19 cellular contexts compared by ENCODE assay signal in genomic region chr21:20721151-20721550, GRCh38.
"Had no signal": no experiment of that assay in that cellular context is flagged by ENCODE, and none has a peak within 500 bp of the region (broad histone marks: within the 10 kb centered on the region; RNA-seq: fewer than 3 reads in every experiment).

No MANE protein-coding gene starts in this region.

- H3K27me3 ChIP-seq: gastrocnemius medialis, heart left ventricle, neutrophil, sigmoid colon, upper lobe of right lung had no signal

- H3K4me1 Mint-ChIP-seq: brain; immature natural killer cell; stimulated activated naive B cell treated with anti-CD40 and anti-IgM and Interleukin-4, amounts not matched to agents 10 μg/mL and 1 μg/mL and 100 μg/mL, for 72 hours had no signal

- DNase-seq: activated CD4-positive, alpha-beta T cell treated with anti-CD3 and anti-CD28 coated beads, Interleukin-2, amount 50 U/mL, for 48 hours; activated gamma-delta T cell treated with Interleukin-2 at 50 U/mL for 16 hours; activated T-cell treated with anti-CD3 and anti-CD28 coated beads for 4 hours; central memory CD4-positive, alpha-beta T cell; erythroblast; gastrocnemius medialis; heart left ventricle; immature natural killer cell; sigmoid colon; stimulated activated naive B cell treated with anti-CD40 and anti-IgM and Interleukin-4, amounts not matched to agents 10 μg/mL and 1 μg/mL and 100 μg/mL, for 72 hours; upper lobe of right lung; WERI-Rb-1 had no signal

- H3K9me3 ChIP-seq: gastrocnemius medialis, neutrophil, sigmoid colon, upper lobe of right lung had no signal

- H3K27ac ChIP-seq: coronary artery, gastrocnemius medialis, heart left ventricle, neutrophil, sigmoid colon, upper lobe of right lung, WERI-Rb-1 had no signal

- ATAC-seq: activated naive CD4-positive, alpha-beta T cell treated with anti-CD3 and anti-CD28 coated beads, Interleukin-2, amount 50 U/mL, for 72 hours; gastrocnemius medialis; heart left ventricle; natural killer cell treated with Interleukin-12 subunit alpha and Interleukin-12 subunit beta and Interleukin-15 and Interleukin-18, amount 100 ng/mL, for 72 hours; stimulated activated naive B cell treated with anti-CD40 and anti-IgM and Interleukin-4, amounts not matched to agents 10 μg/mL and 1 μg/mL and 100 μg/mL, for 72 hours; upper lobe of right lung had no signal

- H3K36me3 ChIP-seq: gastrocnemius medialis, heart left ventricle, neutrophil, sigmoid colon, upper lobe of right lung, WERI-Rb-1 had no signal

- H3K27ac Mint-ChIP-seq: activated naive CD4-positive, alpha-beta T cell treated with anti-CD3 and anti-CD28 coated beads, Interleukin-2, amount 50 U/mL, for 72 hours; activated T-helper 1 cell treated with anti-CD3 and anti-CD28 coated beads, Interleukin-12 subunit alpha, Interleukin-12 subunit beta, Interleukin-2, Interleukin-4 antibody, amounts not matched to agents 30 ng/mL and 10 ng/mL and 1 ng/mL, durations not matched to agents 14 hours and 24 hours and 36 hours; brain; immature natural killer cell; natural killer cell treated with Interleukin-12 subunit alpha and Interleukin-12 subunit beta and Interleukin-15 and Interleukin-18, amount 100 ng/mL, for 72 hours; stimulated activated naive B cell treated with anti-CD40 and anti-IgM and Interleukin-4, amounts not matched to agents 10 μg/mL and 1 μg/mL and 100 μg/mL, for 72 hours had no signal

- FAIRE-seq: endometrium had no signal

- H3K4me3 Mint-ChIP-seq: activated T-helper 1 cell treated with anti-CD3 and anti-CD28 coated beads, Interleukin-12 subunit alpha, Interleukin-12 subunit beta, Interleukin-2, Interleukin-4 antibody, amounts not matched to agents 30 ng/mL and 10 ng/mL and 1 ng/mL, durations not matched to agents 14 hours and 24 hours and 36 hours; brain; immature natural killer cell; natural killer cell treated with Interleukin-12 subunit alpha and Interleukin-12 subunit beta and Interleukin-15 and Interleukin-18, amount 100 ng/mL, for 72 hours; stimulated activated naive B cell treated with anti-CD40 and anti-IgM and Interleukin-4, amounts not matched to agents 10 μg/mL and 1 μg/mL and 100 μg/mL, for 72 hours had no signal

- H3K36me3 Mint-ChIP-seq: activated naive CD4-positive, alpha-beta T cell treated with anti-CD3 and anti-CD28 coated beads, Interleukin-2, amount 50 U/mL, for 72 hours; brain; immature natural killer cell; stimulated activated naive B cell treated with anti-CD40 and anti-IgM and Interleukin-4, amounts not matched to agents 10 μg/mL and 1 μg/mL and 100 μg/mL, for 72 hours had no signal

- H3K4me1 ChIP-seq: gastrocnemius medialis, heart left ventricle, sigmoid colon, upper lobe of right lung had no signal

- H3K4me3 ChIP-seq: coronary artery, gastrocnemius medialis, heart left ventricle, sigmoid colon, upper lobe of right lung had no signal

- H3K27me3 Mint-ChIP-seq: brain; natural killer cell treated with Interleukin-12 subunit alpha and Interleukin-12 subunit beta and Interleukin-15 and Interleukin-18, amount 100 ng/mL, for 72 hours; stimulated activated naive B cell treated with anti-CD40 and anti-IgM and Interleukin-4, amounts not matched to agents 10 μg/mL and 1 μg/mL and 100 μg/mL, for 72 hours had no signal
